ENCODE assay signal across 10 cellular contexts in the genomic region with DNA sequence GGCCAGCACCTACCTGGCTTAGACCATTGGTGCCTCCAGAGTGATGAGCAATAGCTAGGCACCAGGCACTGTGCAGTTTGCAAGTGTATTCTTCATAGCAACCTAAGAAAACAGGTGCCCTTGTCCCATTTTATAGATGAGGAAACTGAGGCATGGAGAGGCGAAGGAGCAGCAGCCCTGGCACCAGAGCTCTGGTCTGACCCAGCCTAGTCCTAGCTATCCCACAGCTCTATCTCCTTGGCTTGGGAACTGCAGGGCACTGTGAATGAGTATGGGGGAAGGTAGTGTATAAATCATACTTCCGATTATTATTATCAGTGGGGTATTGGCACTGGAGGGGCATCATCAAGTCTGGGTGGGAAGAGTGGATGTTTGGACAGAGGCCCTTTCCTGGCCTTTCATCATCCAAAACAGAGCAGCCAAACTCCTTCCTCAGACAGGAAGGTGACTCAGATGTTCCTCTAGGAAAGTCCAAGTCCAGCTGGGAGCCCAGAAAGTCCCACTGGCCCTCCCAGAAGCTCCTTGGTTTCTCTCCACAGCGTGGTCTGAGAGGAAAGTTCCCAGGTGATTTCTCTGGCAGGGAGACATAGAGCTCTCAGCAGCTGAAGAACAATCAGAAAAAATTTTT. TPM values are rescaled to one million over a fixed set of nuclear protein-coding genes. Genes with fewer than 3 reads are reported as not detected.
DNase-seq lines count a peak whose midpoint lies in the region; ATAC-seq, FAIRE-seq and TF ChIP-seq lines count a peak whose summit lies in the region.
"Had no signal": no experiment of that assay in that cellular context is flagged by ENCODE, and none has a peak within 500 bp of the region (broad histone marks: within the 10 kb centered on the region; RNA-seq: fewer than 3 reads in every experiment).

No MANE protein-coding gene starts in this region.

- H4K20me1 ChIP-seq in K562 (replicated peaks; ENCODE audit: control insufficient read depth, insufficient read depth, low read length) (no peaks in the 10 kb centered on the region), keratinocyte (ENCODE audit: control insufficient read depth, extremely low read depth, insufficient read depth, low read length) (no peaks in the 10 kb centered on the region)

- peak overlapping the region in 1 of 2 experiments; percentile 36; a peak in 1 of 4 replicates for H3K9ac ChIP-seq in K562 (ENCODE audit: insufficient read depth in 1 of 2, low read depth in 2 of 2, low read length in 2 of 2)
- no peak overlapping the region for H3K9ac ChIP-seq in keratinocyte (ENCODE audit: control insufficient read depth, extremely low read depth, insufficient read depth, low read length)

- no peaks in the 10 kb centered on the region for H3K9me1 ChIP-seq in K562 (ENCODE audit: control insufficient read depth, insufficient read depth, low read length)
- peaks cover 2% of the 10 kb centered on the region for H3K9me1 ChIP-seq in keratinocyte (ENCODE audit: control insufficient read depth, extremely low read depth, insufficient read depth, low read length)

- H3K79me2 ChIP-seq in K562 (ENCODE audit: control insufficient read depth, insufficient read depth, low read length) (no peaks in the 10 kb centered on the region), keratinocyte (ENCODE audit: control insufficient read depth, insufficient read depth, low read length) (no peaks in the 10 kb centered on the region)

- H3K27ac ChIP-seq in HEK293 (ENCODE audit: extremely low read depth, low read depth, low read length) (no peak overlapping the region), K562 (ENCODE audit: extremely low read depth, low read depth, low read length) (no peak overlapping the region), keratinocyte (ENCODE audit: control insufficient read depth, insufficient read depth, low read length) (peak overlapping the region; percentile 37), stomach (peak overlapping the region in 4 of 5 donors; percentile 35 to 73 (median 58))

- H3K36me3 ChIP-seq in HEK293 (ENCODE audit: control insufficient read depth in 2 of 2, insufficient read depth in 1 of 2, low read length in 2 of 2) (no peaks in the 10 kb centered on the region), K562 (ENCODE audit: control insufficient read depth, insufficient read depth, low read length) (no peaks in the 10 kb centered on the region), keratinocyte (ENCODE audit: control insufficient read depth in 2 of 2, extremely low read depth in 1 of 2, insufficient read depth in 2 of 2, low read length in 2 of 2) (no peaks in the 10 kb centered on the region), stomach (no peaks in the 10 kb centered on the region)

- in situ Hi-C loops in K562 (cut with MboI), result no loop called here

- BruUV-seq in K562 (replicated peaks; lab: Mats Ljungman, UMichigan), result no TSS peak

- dilution Hi-C loops in keratinocyte (cut with MboI; ENCODE audit: extremely low pct_ligation_motif_present, low sequenced_read_pairs), result no loop called here

- DNase-seq in K562 (ENCODE audit: extremely low read depth in 1 of 4, low spot score in 3 of 4) (peak in 1 of 4 experiments; percentile 5), keratinocyte (ENCODE audit: low read depth, low spot score) (no peak), stomach (no peak), T-helper 9 cell (no peak)
- DNase-seq: NCI-H1092 treated with DMSO at 0.1 percent for 48 hours had no signal

- no peak for TF ChIP-seq CTCF in HEK293 (tag by site-specific recombination; IDR thresholded peaks at IDR 0.05)
- TF ChIP-seq CTCF in K562 (IDR thresholded peaks at IDR 0.05 in 2 of 3, conservative IDR thresholded peaks at IDR 0.05 in 1 of 3; ENCODE audit: insufficient read depth in 2 of 3, low read depth in 1 of 3, low read length in 3 of 3), result no peak
- no peak for TF ChIP-seq CTCF in keratinocyte (optimal IDR thresholded peaks at IDR 0.05 in 1 of 3, IDR thresholded peaks at IDR 0.05 in 1 of 3, conservative IDR thresholded peaks at IDR 0.05 in 1 of 3; ENCODE audit: extremely low read depth in 1 of 3, insufficient read depth in 2 of 3, low read length in 3 of 3)
- TF ChIP-seq CTCF in stomach (IDR thresholded peaks at IDR 0.05), result no peak

- POLR2A ChIA-PET in HEK293 (lab: Yijun Ruan, JAX) (no interaction called here), K562 (lab: Yijun Ruan, JAX) (no interaction called here)

- peaks cover 2 to 9% of the 10 kb centered on the region in 2 experiments; a peak in 3 of 5 replicates for H3K27me3 ChIP-seq in K562 (ENCODE audit: control insufficient read depth in 2 of 2, insufficient read depth in 2 of 2, low read length in 2 of 2)
- H3K27me3 ChIP-seq in keratinocyte (ENCODE audit: control insufficient read depth, extremely low read depth, insufficient read depth, low read length), result no peaks in the 10 kb centered on the region
- no peaks in the 10 kb centered on the region for H3K27me3 ChIP-seq in stomach

- H3K4me3 ChIP-seq in HEK293 (ENCODE audit: low read depth, low read length) (no peak overlapping the region), K562 (no peak overlapping the region), keratinocyte (ENCODE audit: control insufficient read depth in 2 of 3, extremely low read depth in 1 of 3, insufficient read depth in 2 of 3, low read depth in 1 of 3, low read length in 3 of 3) (no peak overlapping the region), stomach (no peak overlapping the region)

- H3K4me1 ChIP-seq in HEK293 (ENCODE audit: control insufficient read depth, insufficient read depth, low read length) (no peaks in the 10 kb centered on the region), K562 (replicated peaks in 1 of 2; ENCODE audit: control insufficient read depth in 2 of 2, insufficient read depth in 2 of 2, low read length in 2 of 2) (no peaks in the 10 kb centered on the region), keratinocyte (ENCODE audit: control insufficient read depth, extremely low read depth, insufficient read depth, low read length) (peaks cover 19% of the 10 kb centered on the region), stomach (peaks cover 6 to 27% (median 18%) of the 10 kb centered on the region in 4 donors)

- no peak for TF ChIP-seq RAD21 in K562 (CRISPR knock-in tag; conservative IDR thresholded peaks at IDR 0.05 in 1 of 2, IDR thresholded peaks at IDR 0.05 in 1 of 2)

- TF ChIP-seq EP300 in K562 (IDR thresholded peaks at IDR 0.05; ENCODE audit: low read length) (no peak), stomach (IDR thresholded peaks at IDR 0.05) (no peak)

- no peak overlapping the region for H3K4me2 ChIP-seq in K562 (ENCODE audit: insufficient read depth, low read length)
- peak overlapping the region; percentile 35 for H3K4me2 ChIP-seq in keratinocyte (ENCODE audit: control insufficient read depth, extremely low read depth, insufficient read depth, low read depth, low read length)

- 8% methylated on average over 3 of the region's 3 CpGs for WGBS in K562 (ENCODE audit: insufficient coverage, low coverage, missing lambda C conversion rate)
- 61 to 82% (median 73%) methylated on average over 3 of the region's 3 CpGs for WGBS in stomach, 5 donors

- ATAC-seq in K562 (no peak), GM21786 (IDR thresholded peaks at IDR 0.05; ENCODE audit: unreplicated experiment) (no peak), GM18907 (IDR thresholded peaks at IDR 0.05; ENCODE audit: unreplicated experiment) (no peak), GM19467 (IDR thresholded peaks at IDR 0.05; ENCODE audit: unreplicated experiment) (no peak)

- CTCF ChIA-PET in HEK293 (lab: Yijun Ruan, JAX) (interaction anchor here (1.5 to 2.5 kb wide), 2 partner anchors 9 to 101 kb away, joined by 4 to 16 read pairs; no protein-coding TSS in a partner anchor), K562 (lab: Yijun Ruan, JAX; ENCODE audit: low intra/inter-chr PET ratio) (no interaction called here)

- H3K9me3 ChIP-seq in HEK293 (ENCODE audit: control insufficient read depth, insufficient read depth, low read depth, low read length) (no peaks in the 10 kb centered on the region), K562 (replicated peaks; ENCODE audit: control insufficient read depth, insufficient read depth, low read depth, low read length) (no peaks in the 10 kb centered on the region), keratinocyte (ENCODE audit: control insufficient read depth, low read depth, low read length) (no peaks in the 10 kb centered on the region), stomach (no peaks in the 10 kb centered on the region)

- intact Hi-C loops in K562 (cut with micrococcal nuclease) (no loop called here), stomach (cut with DNase I; ENCODE audit: low total_unique reads) (no loop called here)

- H2AFZ ChIP-seq in K562 (ENCODE audit: low read depth, low read length), result no peak overlapping the region
- H2AFZ ChIP-seq in keratinocyte (ENCODE audit: control insufficient read depth, low read length), result no peak overlapping the region

- FAIRE-seq in K562 (lab: Jason Lieb, UNC) (no peak), keratinocyte (lab: Jason Lieb, UNC) (peak; percentile 46)

- TF ChIP-seq POLR2A in K562 (conservative IDR thresholded peaks at IDR 0.05) (no peak), stomach (IDR thresholded peaks at IDR 0.05) (no peak)

RNA-seq across cellular contexts. Expression of gene PLLP, which starts 32.0 kb away (rescaled TPM):
- 0.44 and 0.93 TPM in 2 replicates for total RNA-seq in K562 (2011; cell fraction: chromatin; rRNA removed; ENCODE audit: low replicate concordance)
- total RNA-seq in K562 (2011; cell fraction: nucleolus; rRNA removed), result 0.92 and 1.3 TPM in 2 replicates
- 0.81 and 1.4 TPM in 2 replicates for total RNA-seq in K562 (2011; cell fraction: nucleoplasm; rRNA removed)
- total RNA-seq in K562 (2014; rRNA removed) (0.09 TPM in 1 of 2 replicates, not detected in the other), K562 (2014; rRNA removed; fragmentation: Illumina TruSeq; extraction: Trizol) (0.11 and 0.22 TPM in 2 replicates), K562 (2015; rRNA removed; fragmentation: Illumina TruSeq; extraction: Trizol) (0.11 and 0.51 TPM in 2 replicates), K562 (2021) (0.38 and 0.42 TPM in 2 replicates), stomach (100 to 1,000 TPM in 2 of 5 donors, 10 to 100 TPM in 3; 27.4 to 190 (median 59.1) TPM)
- polyA plus RNA-seq in K562 (2011; rRNA removed) (0.96 and 1.2 TPM in 2 replicates), K562 (2014; fragmentation: Illumina TruSeq; extraction: Trizol) (0.25 and 0.42 TPM in 2 replicates), K562 (2014; fragmentation: Nextera tagmentation; extraction: Ambion mirVana) (under 1 TPM; 0.10 to 0.15 TPM), K562 (2014; rRNA removed) (0.27 and 1.7 TPM in 2 replicates), keratinocyte (8.7 to 15.4 TPM (median 13.1 TPM) in 3 replicates), stomach (10 to 100 TPM; 39.0 to 46.6 (median 43.7) TPM)
- 1.4 and 3.5 TPM in 2 replicates for polyA plus RNA-seq in K562 (2011; cell fraction: cytosol; rRNA removed)
- 0.66 and 1.1 TPM in 2 replicates for polyA plus RNA-seq in K562 (2011; cell fraction: nucleus; rRNA removed)
- polyA plus RNA-seq in K562 (2012), result 0.65 and 0.80 TPM in 2 replicates
- 0.33 and 1.8 TPM in 2 replicates for polyA minus RNA-seq in K562 (2011; rRNA and poly(A)+ RNA removed)
- polyA minus RNA-seq in K562 (2011; cell fraction: cytosol; rRNA and poly(A)+ RNA removed), result 3.1 and 4.1 TPM in 2 replicates
- 0.40 and 0.56 TPM in 2 replicates for polyA minus RNA-seq in K562 (2011; cell fraction: nucleus; rRNA and poly(A)+ RNA removed)
- polyA plus RNA-seq in keratinocyte (2011; ENCODE audit: low read depth), result 2.0 TPM
- 7.6 and 10.6 TPM in 2 replicates for polyA plus RNA-seq in keratinocyte (2011; cell fraction: cytosol; rRNA removed)
- 5.4 and 8.0 TPM in 2 replicates for polyA plus RNA-seq in keratinocyte (2011; cell fraction: nucleus; rRNA removed)
- polyA plus RNA-seq in keratinocyte (2012; ENCODE audit: low replicate concordance), result 5.8 and 10.7 TPM in 2 replicates
- polyA minus RNA-seq in keratinocyte, result 8.3 to 14.0 TPM (median 14.0 TPM) in 3 replicates
- 9.0 TPM for polyA minus RNA-seq in keratinocyte (2011; cell fraction: cytosol; rRNA and poly(A)+ RNA removed)
- polyA minus RNA-seq in keratinocyte (2011; cell fraction: nucleus; rRNA and poly(A)+ RNA removed), result 2.8 and 7.2 TPM in 2 replicates

RNA-seq across cellular contexts. Expression of gene CCL22, which starts 42.1 kb away (rescaled TPM):
- not detected in 2 replicates for total RNA-seq in K562 (2011; cell fraction: chromatin; rRNA removed; ENCODE audit: low replicate concordance)
- not detected in 2 replicates for total RNA-seq in K562 (2011; cell fraction: nucleolus; rRNA removed)
- not detected in 2 replicates for total RNA-seq in K562 (2011; cell fraction: nucleoplasm; rRNA removed)
- not detected in 2 replicates for total RNA-seq in K562 (2014; rRNA removed)
- total RNA-seq in K562 (2014; rRNA removed; fragmentation: Illumina TruSeq; extraction: Trizol), result not detected in 2 replicates
- not detected in 2 replicates for total RNA-seq in K562 (2015; rRNA removed; fragmentation: Illumina TruSeq; extraction: Trizol)
- 0.29 and 0.60 TPM in 2 replicates for total RNA-seq in K562 (2021)
- polyA plus RNA-seq in K562 (2011; rRNA removed), result not detected in 2 replicates
- polyA plus RNA-seq in K562 (2011; cell fraction: cytosol; rRNA removed), result not detected in 2 replicates
- not detected in 2 replicates for polyA plus RNA-seq in K562 (2011; cell fraction: nucleus; rRNA removed)
- polyA plus RNA-seq in K562 (2012), result 0.04 and 0.06 TPM in 2 replicates
- polyA plus RNA-seq in K562 (2014; fragmentation: Illumina TruSeq; extraction: Trizol), result 0.10 TPM in 1 of 2 replicates, not detected in the other
- polyA plus RNA-seq in K562 (2014; fragmentation: Nextera tagmentation; extraction: Ambion mirVana), result under 1 TPM; 0.04 to 0.07 TPM
- 0.04 TPM in 1 of 2 replicates, not detected in the other for polyA plus RNA-seq in K562 (2014; rRNA removed)
- not detected in 2 replicates for polyA minus RNA-seq in K562 (2011; rRNA and poly(A)+ RNA removed)
- not detected in 2 replicates for polyA minus RNA-seq in K562 (2011; cell fraction: cytosol; rRNA and poly(A)+ RNA removed)
- polyA minus RNA-seq in K562 (2011; cell fraction: nucleus; rRNA and poly(A)+ RNA removed), result not detected in 2 replicates
- not detected in 3 replicates for polyA plus RNA-seq in keratinocyte
- polyA plus RNA-seq in keratinocyte (2011; ENCODE audit: low read depth), result 0.35 TPM
- not detected in 2 replicates for polyA plus RNA-seq in keratinocyte (2011; cell fraction: cytosol; rRNA removed)
- 0.05 and 0.07 TPM in 2 replicates for polyA plus RNA-seq in keratinocyte (2011; cell fraction: nucleus; rRNA removed)
- 0.61 TPM in 1 of 2 replicates, not detected in the other for polyA plus RNA-seq in keratinocyte (2012; ENCODE audit: low replicate concordance)
- polyA minus RNA-seq in keratinocyte, result not detected in 3 replicates
- not detected for polyA minus RNA-seq in keratinocyte (2011; cell fraction: cytosol; rRNA and poly(A)+ RNA removed)
- polyA minus RNA-seq in keratinocyte (2011; cell fraction: nucleus; rRNA and poly(A)+ RNA removed), result not detected in 2 replicates
- under 1 TPM in 1 of 5 donors, not detected in 4; 0.37 TPM for total RNA-seq in stomach
- under 1 TPM; 0.12 to 0.45 (median 0.15) TPM for polyA plus RNA-seq in stomach
- total RNA-seq: neural crest cell had no signal

RNA-seq across cellular contexts. Expression of gene CX3CL1, which starts 55.8 kb away (rescaled TPM):
- total RNA-seq in K562 (2011; cell fraction: chromatin; rRNA removed; ENCODE audit: low replicate concordance), result not detected in 2 replicates
- not detected in 2 replicates for total RNA-seq in K562 (2011; cell fraction: nucleolus; rRNA removed)
- total RNA-seq in K562 (2011; cell fraction: nucleoplasm; rRNA removed), result not detected in 2 replicates
- total RNA-seq in K562 (2014; rRNA removed) (not detected in 2 replicates), K562 (2014; rRNA removed; fragmentation: Illumina TruSeq; extraction: Trizol) (not detected in 2 replicates), K562 (2015; rRNA removed; fragmentation: Illumina TruSeq; extraction: Trizol) (not detected in 2 replicates), K562 (2021) (0.09 and 0.16 TPM in 2 replicates), stomach (10 to 100 TPM in 1 of 5 donors, 1 to 10 TPM in 2, not detected in 2; 1.3 to 43.8 (median 7.1) TPM)
- polyA plus RNA-seq in K562 (2011; rRNA removed) (not detected in 2 replicates), K562 (2014; fragmentation: Illumina TruSeq; extraction: Trizol) (not detected in 2 replicates), K562 (2014; fragmentation: Nextera tagmentation; extraction: Ambion mirVana) (not detected), K562 (2014; rRNA removed) (not detected in 2 replicates), keratinocyte (0.45 to 0.71 TPM (median 0.47 TPM) in 3 replicates), stomach (10 to 100 TPM in 1 of 3 donors, 1 to 10 TPM in 2; 3.2 to 11.5 (median 6.4) TPM)
- not detected in 2 replicates for polyA plus RNA-seq in K562 (2011; cell fraction: cytosol; rRNA removed)
- polyA plus RNA-seq in K562 (2011; cell fraction: nucleus; rRNA removed), result not detected in 2 replicates
- not detected in 2 replicates for polyA plus RNA-seq in K562 (2012)
- polyA minus RNA-seq in K562 (2011; rRNA and poly(A)+ RNA removed), result not detected in 2 replicates
- polyA minus RNA-seq in K562 (2011; cell fraction: cytosol; rRNA and poly(A)+ RNA removed), result not detected in 2 replicates
- not detected in 2 replicates for polyA minus RNA-seq in K562 (2011; cell fraction: nucleus; rRNA and poly(A)+ RNA removed)
- polyA plus RNA-seq in keratinocyte (2011; ENCODE audit: low read depth), result not detected
- polyA plus RNA-seq in keratinocyte (2011; cell fraction: cytosol; rRNA removed), result 0.22 and 0.42 TPM in 2 replicates
- 0.83 and 1.3 TPM in 2 replicates for polyA plus RNA-seq in keratinocyte (2011; cell fraction: nucleus; rRNA removed)
- polyA plus RNA-seq in keratinocyte (2012; ENCODE audit: low replicate concordance), result 0.14 and 0.76 TPM in 2 replicates
- 0.40 to 0.48 TPM (median 0.43 TPM) in 3 replicates for polyA minus RNA-seq in keratinocyte
- 0.58 TPM for polyA minus RNA-seq in keratinocyte (2011; cell fraction: cytosol; rRNA and poly(A)+ RNA removed)
- 0.21 and 0.93 TPM in 2 replicates for polyA minus RNA-seq in keratinocyte (2011; cell fraction: nucleus; rRNA and poly(A)+ RNA removed)

Comparison
In these comparisons a context has a peak if more than half of its experiments do, and no peak if none do; other contexts are left out.
1. H3K27ac ChIP-seq: peak in keratinocyte (single experiment) and stomach (4 of 5); none in HEK293 (single experiment) and K562 (single experiment).
2. Of the 44 proteins assayed by ChIP-seq in both K562 and HEK293: peak only in K562: none; only in HEK293: PRDM10; in both: none; in neither: 43.